Comparison of ENCODE assay signal across 1 cellular context in genomic region chr2:71478806-71479205, GRCh38.
TF ChIP-seq lines count a peak whose summit lies in the region.

No MANE protein-coding gene starts in this region.

TF ChIP-seq in K562, 482 proteins besides CTCF, POLR2A, EP300 and RAD21 (continued from another document):
- TF ChIP-seq ZNF609 (CRISPR knock-in tag; IDR thresholded peaks at IDR 0.05; ENCODE audit: borderline replicate concordance) (no peak), TEAD1 (CRISPR knock-in tag; IDR thresholded peaks at IDR 0.05) (no peak), NCOA6 (IDR thresholded peaks at IDR 0.05) (no peak)
